In the genomic region with DNA sequence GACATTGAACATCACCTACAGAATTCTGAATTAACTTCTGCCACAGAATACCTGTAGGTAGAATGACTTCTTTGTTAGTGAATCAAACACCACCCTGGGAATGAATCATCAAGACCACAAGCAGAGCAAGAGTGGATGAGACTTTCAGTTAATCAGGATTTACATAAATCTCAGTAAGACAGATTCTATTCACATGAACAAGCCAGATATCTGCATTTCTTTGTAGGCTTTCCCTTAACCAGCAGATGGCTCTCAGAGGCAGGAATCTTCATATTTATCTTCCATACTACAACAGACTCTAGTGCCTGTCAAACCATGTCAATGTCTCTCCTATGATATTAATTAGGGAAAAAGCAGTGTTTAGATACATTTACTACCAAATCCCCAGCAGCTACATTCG, we compare ENCODE assay signal across 8 cellular contexts.
DNase-seq lines count a peak whose midpoint lies in the region; ATAC-seq and TF ChIP-seq lines count a peak whose summit lies in the region.

No MANE protein-coding gene starts in this region.

- H3K36me3 Mint-ChIP-seq in immature natural killer cell: peaks cover 0 to 4% (median 3%) of the 10 kb centered on the region in 3 donors

- no peaks in the 10 kb centered on the region for H3K36me3 ChIP-seq in RWPE2 (ENCODE audit: low read depth)
- H3K36me3 ChIP-seq in adrenal gland (replicated peaks in 1 of 2): no peaks in the 10 kb centered on the region

- ATAC-seq in GM18508 (IDR thresholded peaks at IDR 0.05; ENCODE audit: insufficient read depth, unreplicated experiment): peak; percentile 90
- peak; percentile 78 for ATAC-seq in HG02943 (IDR thresholded peaks at IDR 0.05; ENCODE audit: low read depth, unreplicated experiment)
- ATAC-seq in RWPE2 (ENCODE audit: low read depth): peak; percentile 98
- ATAC-seq in right cardiac atrium: no peak

- no peak overlapping the region for H3K27ac ChIP-seq in RWPE2 (ENCODE audit: poor library complexity, severe bottlenecking)
- H3K27ac ChIP-seq in adrenal gland: no peak overlapping the region
- H3K27ac ChIP-seq in right cardiac atrium (ENCODE audit: low read length): no peak overlapping the region

- H3K4me3 Mint-ChIP-seq in immature natural killer cell: no peak overlapping the region

- H3K4me1 Mint-ChIP-seq in immature natural killer cell: peaks cover 15 to 42% of the 10 kb centered on the region in 2 donors

- DNase-seq in Ammon's horn (ENCODE audit: low spot score): peak; percentile 21
- DNase-seq in RWPE2 (ENCODE audit: low spot score): no peak
- DNase-seq in immature natural killer cell: no peak
- no peak for DNase-seq in adrenal gland
- no peak for DNase-seq in NCI-H2081 (lab: John Stamatoyannopoulos, UW)
- no peak for DNase-seq in right cardiac atrium

- peak; percentile 64 for TF ChIP-seq CTCF in RWPE2 (IDR thresholded peaks at IDR 0.05; ENCODE audit: poor library complexity, severe bottlenecking)
- no peak for TF ChIP-seq CTCF in adrenal gland (IDR thresholded peaks at IDR 0.05)

- H3K4me1 ChIP-seq in RWPE2 (ENCODE audit: insufficient read depth, poor library complexity, severe bottlenecking) (peaks cover 13% of the 10 kb centered on the region), adrenal gland (replicated peaks in 1 of 2) (no peaks in the 10 kb centered on the region), right cardiac atrium (ENCODE audit: control insufficient read depth, insufficient read depth, low read length) (no peaks in the 10 kb centered on the region)

- H3K4me3 ChIP-seq in RWPE2 (ENCODE audit: severe bottlenecking): no peak overlapping the region
- H3K4me3 ChIP-seq in adrenal gland: no peak overlapping the region
- H3K4me3 ChIP-seq in right cardiac atrium (ENCODE audit: low read length): no peak overlapping the region

- H3K27me3 ChIP-seq in RWPE2 (ENCODE audit: insufficient read depth, poor library complexity, severe bottlenecking): no peaks in the 10 kb centered on the region
- H3K27me3 ChIP-seq in adrenal gland: no peaks in the 10 kb centered on the region
- no peaks in the 10 kb centered on the region for H3K27me3 ChIP-seq in right cardiac atrium (ENCODE audit: control insufficient read depth, insufficient read depth)

- H3K9me3 Mint-ChIP-seq in immature natural killer cell: no peaks in the 10 kb centered on the region

- intact Hi-C loops in adrenal gland (cut with DNase I): no loop called here
- intact Hi-C loops in right cardiac atrium (cut with DNase I): no loop called here

- H3K9me3 ChIP-seq in RWPE2 (ENCODE audit: severe bottlenecking): no peaks in the 10 kb centered on the region
- H3K9me3 ChIP-seq in adrenal gland (replicated peaks in 1 of 3): no peaks in the 10 kb centered on the region
- H3K9me3 ChIP-seq in right cardiac atrium (ENCODE audit: control insufficient read depth, low read length): no peaks in the 10 kb centered on the region

- H3K27me3 Mint-ChIP-seq in immature natural killer cell (ENCODE audit: low read depth in 3 of 3): peaks cover 1 to 2% (median 2%) of the 10 kb centered on the region in 3 donors

- WGBS in adrenal gland, 4 donors: 50 to 71% (median 71%) methylated on average over 1 of the region's 1 CpG
- 60% methylated on average over 1 of the region's 1 CpG for WGBS in right cardiac atrium

- TF ChIP-seq POLR2A in adrenal gland (IDR thresholded peaks at IDR 0.05): no peak

- H3K27ac Mint-ChIP-seq in immature natural killer cell: peak overlapping the region in 5 of 6 donors; percentile 21 to 78 (median 51)

Comparison
In these comparisons a context has a peak if more than half of its experiments do, and no peak if none do; other contexts are left out.
1. ATAC-seq: peak in GM18508 (single experiment), HG02943 (single experiment) and RWPE2 (single experiment); none in right cardiac atrium (0 of 2).